16 cellular contexts compared by ENCODE assay signal in the genomic region with DNA sequence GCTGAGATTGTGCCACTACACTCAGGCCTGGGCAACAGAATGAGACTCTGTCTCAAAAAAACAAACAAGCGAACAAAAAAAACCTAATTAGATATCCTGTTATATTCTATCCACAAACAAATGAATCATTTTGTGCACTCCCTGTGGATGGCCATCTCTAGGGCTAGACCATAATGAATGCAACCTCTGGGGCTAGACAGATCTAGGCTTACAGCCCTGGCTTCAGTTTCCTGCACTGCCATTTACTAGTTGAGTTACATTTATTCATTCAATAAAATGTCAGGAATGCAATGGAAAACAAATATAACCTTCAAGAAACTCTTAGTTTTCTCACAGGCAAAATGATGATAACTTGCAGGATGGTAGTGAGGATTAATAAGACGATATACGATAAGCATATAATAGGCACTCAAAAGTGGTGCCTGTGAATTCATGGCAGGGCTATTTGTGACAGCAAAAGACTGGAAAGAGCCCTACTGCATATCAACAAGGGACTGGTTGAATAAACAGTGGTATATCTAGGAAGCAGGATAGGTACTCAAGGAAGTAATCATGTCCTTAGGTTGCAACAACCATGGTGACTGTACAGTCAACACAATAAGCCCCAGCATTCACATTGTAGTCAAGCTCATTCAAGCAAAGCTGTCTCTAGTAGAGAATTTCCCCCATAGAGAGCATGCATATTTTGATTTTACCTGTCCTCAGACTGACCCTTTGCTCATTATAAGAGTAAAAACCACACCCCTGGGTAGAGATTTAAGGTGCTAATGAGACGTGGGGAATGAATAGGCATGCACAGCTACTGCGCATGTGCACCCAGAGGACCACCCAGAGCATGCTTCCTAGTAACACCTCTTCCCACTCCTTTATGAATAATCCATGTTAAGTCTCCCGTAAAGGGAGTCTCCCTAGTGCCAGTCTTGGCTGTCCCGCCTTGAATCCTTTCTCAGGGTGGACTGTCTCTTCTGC. TPM values are rescaled to one million over a fixed set of nuclear protein-coding genes. Genes with fewer than 3 reads are reported as not detected.
DNase-seq lines count a peak whose midpoint lies in the region; ATAC-seq and TF ChIP-seq lines count a peak whose summit lies in the region.
"Had no signal": no experiment of that assay in that cellular context is flagged by ENCODE, and none has a peak within 500 bp of the region (broad histone marks: within the 10 kb centered on the region; RNA-seq: fewer than 3 reads in every experiment).

No MANE protein-coding gene starts in this region.

- no peak overlapping the region for H2BK5ac ChIP-seq in IMR-90 (ENCODE audit: low read depth, low read length, poor library complexity, severe bottlenecking)

- H3K9ac ChIP-seq in IMR-90 (ENCODE audit: low read depth, low read length) (no peak overlapping the region), PC-3 (ENCODE audit: low read length) (no peak overlapping the region)
- H3K9ac ChIP-seq: SK-N-SH had no signal

- H3K4me1 ChIP-seq in IMR-90 (ENCODE audit: control insufficient read depth, insufficient read depth, low read length) (0 out of 2 replicates have a peak, but pooled peaks cover 2% of the 10 kb centered on the region), PC-3 (ENCODE audit: insufficient read depth, low read length) (no peaks in the 10 kb centered on the region), body of pancreas (no peaks in the 10 kb centered on the region)

- H3F3A ChIP-seq in PC-3 (ENCODE audit: low read length, unreplicated experiment), result no peaks in the 10 kb centered on the region

- H3K27ac Mint-ChIP-seq in nephron progenitor cell, result no peak overlapping the region

- POLR2A ChIA-PET in IMR-90 (lab: Charles Lee; ENCODE audit: unreplicated experiment) (no interaction called here), PC-3 (lab: Charles Lee; ENCODE audit: unreplicated experiment) (no interaction called here)

- H4K8ac ChIP-seq in IMR-90 (ENCODE audit: low read depth in 2 of 2, low read length in 2 of 2), result no peak overlapping the region

- no peaks in the 10 kb centered on the region for H3K9me2 ChIP-seq in PC-3 (replicated peaks; ENCODE audit: low read length)
- H3K9me2 ChIP-seq: SK-N-SH had no signal

- H3K4me3 ChIP-seq in IMR-90 (ENCODE audit: insufficient read depth, low read depth, low read length) (no peak overlapping the region), PC-3 (ENCODE audit: low read length) (no peak overlapping the region), body of pancreas (no peak overlapping the region)

- in situ Hi-C loops in Caki2 (cut with HindIII; ENCODE audit: low pct_unique_long_range_greater_than_20kb, low sequenced_read_pairs), result no loop called here
- in situ Hi-C loops in IMR-90 (cut with MboI; ENCODE audit: low sequenced_read_pairs), result no loop called here

- H4K20me1 ChIP-seq in IMR-90 (ENCODE audit: insufficient read depth, low read length) (no peaks in the 10 kb centered on the region), PC-3 (ENCODE audit: low read length) (no peaks in the 10 kb centered on the region)

- TF ChIP-seq CTCF in IMR-90 (conservative IDR thresholded peaks at IDR 0.05; ENCODE audit: low read depth, low read length) (no peak), PC-3 (conservative IDR thresholded peaks at IDR 0.05; ENCODE audit: low read depth, low read length) (no peak), nephron progenitor cell (IDR thresholded peaks at IDR 0.05) (no peak), body of pancreas (IDR thresholded peaks at IDR 0.05) (no peak)

- H3K23ac ChIP-seq in IMR-90 (ENCODE audit: low read depth, low read length), result no peak overlapping the region

- ATAC-seq in IMR-90 (ENCODE audit: low read depth) (peak; percentile 81), PC-3 (peak; percentile 53; the same call in 1 of the 2 replicates), esophagus mucosa (peak; percentile 86), HG03095 (IDR thresholded peaks at IDR 0.05; ENCODE audit: unreplicated experiment) (no peak), body of pancreas (no peak)

- H3K4me2 ChIP-seq in IMR-90 (ENCODE audit: low read depth, low read length) (no peak overlapping the region), PC-3 (ENCODE audit: low read length) (no peak overlapping the region)
- H3K4me2 ChIP-seq: SK-N-SH had no signal

- H4K91ac ChIP-seq in IMR-90 (ENCODE audit: insufficient read depth, low read depth, low read length), result no peak overlapping the region

- TF ChIP-seq POLR2A in IMR-90 (IDR thresholded peaks at IDR 0.05; ENCODE audit: low read depth, low read length) (no peak), body of pancreas (IDR thresholded peaks at IDR 0.05) (no peak)

- BruUV-seq in IMR-90 (replicated peaks; lab: Mats Ljungman, UMichigan), result no TSS peak
- no TSS peak for BruUV-seq in PC-3 (replicated peaks; lab: Mats Ljungman, UMichigan)

- H3K9me1 ChIP-seq in IMR-90 (ENCODE audit: insufficient read depth, low read length), result no peaks in the 10 kb centered on the region

- no peaks in the 10 kb centered on the region for H3K4me1 Mint-ChIP-seq in nephron progenitor cell
- H3K4me1 Mint-ChIP-seq: CD4-positive, CD25-positive, alpha-beta regulatory T cell had no signal

- no peak overlapping the region for H2BK20ac ChIP-seq in IMR-90 (ENCODE audit: low read depth, low read length)

- H3K79me1 ChIP-seq in IMR-90 (ENCODE audit: low read depth in 1 of 2, low read length in 2 of 2), result no peaks in the 10 kb centered on the region

- H3K36me3 Mint-ChIP-seq in nephron progenitor cell (ENCODE audit: low read depth), result no peaks in the 10 kb centered on the region
- H3K36me3 Mint-ChIP-seq: CD4-positive, CD25-positive, alpha-beta regulatory T cell had no signal

- no peak overlapping the region for H3K4me3 Mint-ChIP-seq in nephron progenitor cell
- H3K4me3 Mint-ChIP-seq: CD4-positive, CD25-positive, alpha-beta regulatory T cell had no signal

- H2BK15ac ChIP-seq in IMR-90 (ENCODE audit: low read depth, low read length), result no peak overlapping the region

- H2BK120ac ChIP-seq in IMR-90 (ENCODE audit: low read depth, low read length), result no peak overlapping the region

- no peak overlapping the region for H3K27ac ChIP-seq in IMR-90 (ENCODE audit: insufficient read depth, low read length)
- H3K27ac ChIP-seq in PC-3 (ENCODE audit: low read length), result no peak overlapping the region
- no peak overlapping the region for H3K27ac ChIP-seq in body of pancreas

- CTCF ChIA-PET in IMR-90 (lab: Yijun Ruan, JAX) (no interaction called here), PC-3 (lab: Charles Lee) (no interaction called here)

- TF ChIP-seq RAD21 in IMR-90 (IDR thresholded peaks at IDR 0.05; ENCODE audit: low read length), result no peak

- peaks cover 59% of the 10 kb centered on the region for H3K27me3 Mint-ChIP-seq in nephron progenitor cell (ENCODE audit: low read depth, poor library complexity)

- dilution Hi-C loops in IMR-90 (cut with HindIII; ENCODE audit: low sequenced_read_pairs, unreplicated experiment), result no loop called here

- H3K18ac ChIP-seq in IMR-90 (ENCODE audit: low read depth, low read length), result no peak overlapping the region

- no peak overlapping the region for H3K4ac ChIP-seq in IMR-90 (ENCODE audit: low read depth, low read length)

- H2AFZ ChIP-seq in IMR-90 (replicated peaks; ENCODE audit: low read length, poor library complexity) (no peak overlapping the region), PC-3 (ENCODE audit: low read length) (no peak overlapping the region)

- H3K36me3 ChIP-seq in IMR-90 (ENCODE audit: control insufficient read depth, insufficient read depth, low read length) (no peaks in the 10 kb centered on the region), PC-3 (ENCODE audit: low read depth, low read length) (no peaks in the 10 kb centered on the region), body of pancreas (replicated peaks in 1 of 2; ENCODE audit: insufficient read depth in 1 of 2, low read depth in 2 of 2) (no peaks in the 10 kb centered on the region)

- no peak overlapping the region for H2AK9ac ChIP-seq in IMR-90 (replicated peaks; ENCODE audit: low read depth, low read length, poor library complexity)

- no peak overlapping the region for H4K5ac ChIP-seq in IMR-90 (ENCODE audit: low read depth, low read length)

- no peaks in the 10 kb centered on the region for H3K79me2 ChIP-seq in PC-3 (ENCODE audit: low read length)

- H3K27me3 ChIP-seq in IMR-90 (ENCODE audit: control insufficient read depth, insufficient read depth, low read length) (peaks cover 2% of the 10 kb centered on the region; the same call in 1 of the 2 replicates), PC-3 (ENCODE audit: low read length) (no peaks in the 10 kb centered on the region), body of pancreas (no peaks in the 10 kb centered on the region)

- peaks cover 11% of the 10 kb centered on the region for H3K9me3 Mint-ChIP-seq in nephron progenitor cell
- H3K9me3 Mint-ChIP-seq: CD4-positive, CD25-positive, alpha-beta regulatory T cell had no signal

- H2AK5ac ChIP-seq in IMR-90 (ENCODE audit: low read depth, low read length), result no peak overlapping the region

- H3K14ac ChIP-seq in IMR-90 (replicated peaks; ENCODE audit: low read depth, low read length), result no peak overlapping the region

- DNase-seq in Caki2 (ENCODE audit: low read depth), result peak; percentile 76
- no peak for DNase-seq in IMR-90
- DNase-seq in PC-3, result no peak
- no peak for DNase-seq in nephron progenitor cell
- no peak for DNase-seq in body of pancreas
- no peak for DNase-seq in AML-193 (lab: John Stamatoyannopoulos, UW)
- DNase-seq: CD4-positive, CD25-positive, alpha-beta regulatory T cell; H7; KBM-7; NCI-H1048; NCI-H1930; NCI-H2227 treated with DMSO at 0.1 percent for 48 hours; NCI-H526; SK-N-SH had no signal

- intact Hi-C loops in IMR-90 (cut with micrococcal nuclease), result no loop called here
- intact Hi-C loops in PC-3 (cut with micrococcal nuclease), result no loop called here
- intact Hi-C loops in body of pancreas (cut with DNase I), result no loop called here

- no peaks in the 10 kb centered on the region for H3K9me3 ChIP-seq in IMR-90 (ENCODE audit: control insufficient read depth, insufficient read depth, low read length)
- no peaks in the 10 kb centered on the region for H3K9me3 ChIP-seq in PC-3 (ENCODE audit: low read length)
- no peaks in the 10 kb centered on the region for H3K9me3 ChIP-seq in body of pancreas
- H3K9me3 ChIP-seq: SK-N-SH had no signal

- H3K56ac ChIP-seq in IMR-90 (ENCODE audit: extremely low read depth, insufficient read depth, low read length), result no peak overlapping the region

- WGBS in IMR-90 (ENCODE audit: extremely low coverage in 2 of 2, insufficient read length in 1 of 2), 2 experiments, result 74% methylated on average over 3 of the region's 7 CpGs; no CpG with 5 or more reads in 1 of the 2 experiments
- 80 to 83% methylated on average over 7 of the region's 7 CpGs for WGBS in body of pancreas, 2 donors

TF ChIP-seq in IMR-90, 13 proteins besides CTCF, POLR2A, EP300 and RAD21 (continues in another document):
- TF ChIP-seq SMC3 (IDR thresholded peaks at IDR 0.05; ENCODE audit: low read depth, low read length) (no peak), MAFK (IDR thresholded peaks at IDR 0.05; ENCODE audit: low read depth, low read length) (no peak)

RNA-seq across cellular contexts. Expression of gene RNF8, which starts 6.3 kb away (rescaled TPM):
- total RNA-seq in Caki2 (2014; rRNA removed; shearing (Covaris generic); ENCODE audit: low replicate concordance), result 20.4 and 36.1 TPM in 2 replicates
- 17.9 and 26.7 TPM in 2 replicates for total RNA-seq in IMR-90 (2012; rRNA removed)
- 14.6 and 16.5 TPM in 2 replicates for polyA plus RNA-seq in IMR-90 (2012; rRNA removed)
- polyA plus RNA-seq in IMR-90 (2012; cell fraction: cytosol; rRNA removed), result 3.5 and 5.6 TPM in 2 replicates
- 3.7 and 16.6 TPM in 2 replicates for polyA plus RNA-seq in IMR-90 (2012; cell fraction: nucleus; rRNA removed; ENCODE audit: low replicate concordance)
- 20.2 and 28.1 TPM in 2 replicates for total RNA-seq in PC-3 (2014; rRNA removed)
- total RNA-seq in esophagus mucosa, result 19.0 TPM
- 10 to 100 TPM in 1 of 2 donors, 1 to 10 TPM in 1; 6.0 to 15.5 TPM for total RNA-seq in body of pancreas

Comparison
In these comparisons a context has a peak if more than half of its experiments do, and no peak if none do; other contexts are left out.
1. ATAC-seq: peak in IMR-90 (single experiment), PC-3 (single experiment) and esophagus mucosa (single experiment); none in HG03095 (single experiment) and body of pancreas (single experiment).